Comparison of ENCODE assay signal across 16 cellular contexts in genomic region chr17:8146381-8147140, GRCh38. TPM values are rescaled to one million over a fixed set of nuclear protein-coding genes. Genes with fewer than 3 reads are reported as not detected.
A peak's percentile ranks its signal among the peaks of the same experiment; 100 is the strongest.
DNase-seq lines count a peak whose midpoint lies in the region; ATAC-seq and TF ChIP-seq lines count a peak whose summit lies in the region.
"Had no signal": no experiment of that assay in that cellular context is flagged by ENCODE, and none has a peak within 500 bp of the region (broad histone marks: within the 10 kb centered on the region; RNA-seq: fewer than 3 reads in every experiment).

No MANE protein-coding gene starts in this region.

- WGBS in stomach, 5 donors, result 89 to 95% (median 92%) methylated on average over 14 of the region's 14 CpGs

- intact Hi-C loops in activated CD4-positive, alpha-beta memory T cell treated with anti-CD3 and anti-CD28 coated beads for 36 hours (cut with micrococcal nuclease), result no loop called here
- intact Hi-C loops in activated T-helper 1 cell treated with anti-CD3 and anti-CD28 coated beads, Interleukin-12 subunit alpha, Interleukin-12 subunit beta, Interleukin-2, Interleukin-4 antibody, amounts not matched to agents 30 ng/mL and 10 ng/mL and 1 ng/mL, durations not matched to agents 14 hours and 24 hours and 36 hours (cut with micrococcal nuclease), result no loop called here
- intact Hi-C loops in stomach (cut with DNase I; ENCODE audit: low total_unique reads) (no loop called here), posterior vena cava (cut with DNase I) (loop anchor here in 1 of 2 donors (5.0 kb wide), 1 partner anchor 914 kb away; the partner anchor contains the start of gene DVL2)

- H3K9me3 Mint-ChIP-seq in activated CD4-positive, alpha-beta memory T cell treated with anti-CD3 and anti-CD28 coated beads, Interleukin-2, amount 10 ng/mL, durations not matched to agents 7 days and 5 days, result no peaks in the 10 kb centered on the region
- H3K9me3 Mint-ChIP-seq in activated CD4-positive, alpha-beta memory T cell treated with anti-CD3 and anti-CD28 coated beads for 36 hours, result no peaks in the 10 kb centered on the region
- no peaks in the 10 kb centered on the region for H3K9me3 Mint-ChIP-seq in activated T-helper 1 cell treated with anti-CD3 and anti-CD28 coated beads, Interleukin-12 subunit alpha, Interleukin-12 subunit beta, Interleukin-2, Interleukin-4 antibody, amounts not matched to agents 30 ng/mL and 10 ng/mL and 1 ng/mL, durations not matched to agents 14 hours and 24 hours and 36 hours
- H3K9me3 Mint-ChIP-seq: activated T-cell treated with anti-CD3 and anti-CD28 coated beads, Interleukin-2, amount 50 U/mL, for 72 hours; CD14-positive monocyte had no signal

- DNase-seq in activated CD4-positive, alpha-beta memory T cell treated with anti-CD3 and anti-CD28 coated beads, Interleukin-2, amount 10 ng/mL, durations not matched to agents 7 days and 5 days, result no peak
- DNase-seq in activated CD4-positive, alpha-beta memory T cell treated with anti-CD3 and anti-CD28 coated beads for 36 hours, result no peak
- no peak for DNase-seq in activated T-helper 1 cell treated with anti-CD3 and anti-CD28 coated beads, Interleukin-12 subunit alpha, Interleukin-12 subunit beta, Interleukin-2, Interleukin-4 antibody, amounts not matched to agents 30 ng/mL and 10 ng/mL and 1 ng/mL, durations not matched to agents 14 hours and 24 hours and 36 hours (ENCODE audit: low spot score)
- DNase-seq in islet precursor cell (peak; percentile 44), stomach (no peak), posterior vena cava (ENCODE audit: low spot score) (no peak), HUDEP-2 (lab: John Stamatoyannopoulos, UW; ENCODE audit: unreplicated experiment in 76 of 76) (no peak)
- DNase-seq: activated T-cell treated with anti-CD3 and anti-CD28 coated beads, Interleukin-2, amount 50 U/mL, for 72 hours; EL; NCI-H2029; NCI-H510A treated with DMSO at 0.1 percent for 48 hours; testis had no signal

- POLR2A ChIA-PET in activated CD4-positive, alpha-beta memory T cell treated with anti-CD3 and anti-CD28 coated beads, Interleukin-2, amount 10 ng/mL, durations not matched to agents 7 days and 5 days (lab: Charles Lee), result interaction anchor here (3.2 to 4.1 kb wide), 2 partner anchors 11 to 27 kb away, joined by 15 to 19 read pairs; no protein-coding TSS in a partner anchor
- POLR2A ChIA-PET in activated CD4-positive, alpha-beta memory T cell treated with anti-CD3 and anti-CD28 coated beads for 36 hours (lab: Charles Lee), result no interaction called here

- no peaks in the 10 kb centered on the region for H3K9me3 ChIP-seq in stomach
- H3K9me3 ChIP-seq: testis had no signal

- peak overlapping the region; percentile 40 for H3K27ac Mint-ChIP-seq in activated CD4-positive, alpha-beta memory T cell treated with anti-CD3 and anti-CD28 coated beads, Interleukin-2, amount 10 ng/mL, durations not matched to agents 7 days and 5 days
- H3K27ac Mint-ChIP-seq in activated CD4-positive, alpha-beta memory T cell treated with anti-CD3 and anti-CD28 coated beads for 36 hours, result no peak overlapping the region
- H3K27ac Mint-ChIP-seq in activated T-helper 1 cell treated with anti-CD3 and anti-CD28 coated beads, Interleukin-12 subunit alpha, Interleukin-12 subunit beta, Interleukin-2, Interleukin-4 antibody, amounts not matched to agents 30 ng/mL and 10 ng/mL and 1 ng/mL, durations not matched to agents 14 hours and 24 hours and 36 hours, result peak overlapping the region; percentile 22
- H3K27ac Mint-ChIP-seq: activated T-cell treated with anti-CD3 and anti-CD28 coated beads, Interleukin-2, amount 50 U/mL, for 72 hours had no signal

- ATAC-seq in HG03159 (IDR thresholded peaks at IDR 0.05; ENCODE audit: unreplicated experiment), result no peak
- ATAC-seq: activated T-cell treated with anti-CD3 and anti-CD28 coated beads, Interleukin-2, amount 50 U/mL, for 72 hours had no signal

- H3K36me3 ChIP-seq in stomach, result peaks cover 92 to 95% (median 94%) of the 10 kb centered on the region in 4 donors

- H3K4me1 Mint-ChIP-seq in activated CD4-positive, alpha-beta memory T cell treated with anti-CD3 and anti-CD28 coated beads, Interleukin-2, amount 10 ng/mL, durations not matched to agents 7 days and 5 days, result peaks cover 16% of the 10 kb centered on the region
- peaks cover 3% of the 10 kb centered on the region for H3K4me1 Mint-ChIP-seq in activated CD4-positive, alpha-beta memory T cell treated with anti-CD3 and anti-CD28 coated beads for 36 hours (ENCODE audit: low read depth)
- peaks cover 11% of the 10 kb centered on the region for H3K4me1 Mint-ChIP-seq in activated T-helper 1 cell treated with anti-CD3 and anti-CD28 coated beads, Interleukin-12 subunit alpha, Interleukin-12 subunit beta, Interleukin-2, Interleukin-4 antibody, amounts not matched to agents 30 ng/mL and 10 ng/mL and 1 ng/mL, durations not matched to agents 14 hours and 24 hours and 36 hours (ENCODE audit: low read depth)

- no peak for TF ChIP-seq CTCF in stomach (IDR thresholded peaks at IDR 0.05)

- peaks cover 67% of the 10 kb centered on the region for H3K36me3 Mint-ChIP-seq in activated CD4-positive, alpha-beta memory T cell treated with anti-CD3 and anti-CD28 coated beads, Interleukin-2, amount 10 ng/mL, durations not matched to agents 7 days and 5 days (ENCODE audit: low read depth)
- peaks cover 37% of the 10 kb centered on the region for H3K36me3 Mint-ChIP-seq in activated CD4-positive, alpha-beta memory T cell treated with anti-CD3 and anti-CD28 coated beads for 36 hours
- peaks cover 28% of the 10 kb centered on the region for H3K36me3 Mint-ChIP-seq in activated T-helper 1 cell treated with anti-CD3 and anti-CD28 coated beads, Interleukin-12 subunit alpha, Interleukin-12 subunit beta, Interleukin-2, Interleukin-4 antibody, amounts not matched to agents 30 ng/mL and 10 ng/mL and 1 ng/mL, durations not matched to agents 14 hours and 24 hours and 36 hours (ENCODE audit: low read depth)

- H3K27me3 ChIP-seq in stomach, result no peaks in the 10 kb centered on the region
- H3K27me3 ChIP-seq: testis had no signal

- no peak overlapping the region for H3K4me3 Mint-ChIP-seq in activated CD4-positive, alpha-beta memory T cell treated with anti-CD3 and anti-CD28 coated beads, Interleukin-2, amount 10 ng/mL, durations not matched to agents 7 days and 5 days
- no peak overlapping the region for H3K4me3 Mint-ChIP-seq in activated CD4-positive, alpha-beta memory T cell treated with anti-CD3 and anti-CD28 coated beads for 36 hours
- no peak overlapping the region for H3K4me3 Mint-ChIP-seq in activated T-helper 1 cell treated with anti-CD3 and anti-CD28 coated beads, Interleukin-12 subunit alpha, Interleukin-12 subunit beta, Interleukin-2, Interleukin-4 antibody, amounts not matched to agents 30 ng/mL and 10 ng/mL and 1 ng/mL, durations not matched to agents 14 hours and 24 hours and 36 hours
- H3K4me3 Mint-ChIP-seq: activated T-cell treated with anti-CD3 and anti-CD28 coated beads, Interleukin-2, amount 50 U/mL, for 72 hours; CD14-positive monocyte had no signal

- H3K27ac ChIP-seq in stomach, result peak overlapping the region in 4 of 5 donors; percentile 2 to 100 (median 29)

- CTCF ChIA-PET in activated CD4-positive, alpha-beta memory T cell treated with anti-CD3 and anti-CD28 coated beads, Interleukin-2, amount 10 ng/mL, durations not matched to agents 7 days and 5 days (lab: Charles Lee), result no interaction called here
- CTCF ChIA-PET in activated CD4-positive, alpha-beta memory T cell treated with anti-CD3 and anti-CD28 coated beads for 36 hours (lab: Charles Lee), result interaction anchor here (0.6 kb wide), 1 partner anchor 27 kb away, joined by 3 read pairs; no protein-coding TSS in a partner anchor

- no peak for TF ChIP-seq EP300 in stomach (IDR thresholded peaks at IDR 0.05)

- H3K4me3 ChIP-seq in stomach, result no peak overlapping the region
- H3K4me3 ChIP-seq: testis had no signal

- no peak for TF ChIP-seq POLR2A in stomach (IDR thresholded peaks at IDR 0.05)

- peaks cover 14 to 76% (median 54%) of the 10 kb centered on the region in 4 donors for H3K4me1 ChIP-seq in stomach

- H3K27me3 Mint-ChIP-seq in activated CD4-positive, alpha-beta memory T cell treated with anti-CD3 and anti-CD28 coated beads, Interleukin-2, amount 10 ng/mL, durations not matched to agents 7 days and 5 days, result no peaks in the 10 kb centered on the region
- no peaks in the 10 kb centered on the region for H3K27me3 Mint-ChIP-seq in activated CD4-positive, alpha-beta memory T cell treated with anti-CD3 and anti-CD28 coated beads for 36 hours
- H3K27me3 Mint-ChIP-seq in activated T-helper 1 cell treated with anti-CD3 and anti-CD28 coated beads, Interleukin-12 subunit alpha, Interleukin-12 subunit beta, Interleukin-2, Interleukin-4 antibody, amounts not matched to agents 30 ng/mL and 10 ng/mL and 1 ng/mL, durations not matched to agents 14 hours and 24 hours and 36 hours (ENCODE audit: insufficient read depth), result no peaks in the 10 kb centered on the region

RNA-seq across cellular contexts. Expression of gene PER1, which starts 5.6 kb away (rescaled TPM):
- total RNA-seq in activated CD4-positive, alpha-beta memory T cell treated with anti-CD3 and anti-CD28 coated beads, Interleukin-2, amount 10 ng/mL, durations not matched to agents 7 days and 5 days, result 10 to 100 TPM; 53.5 to 56.6 TPM
- 10 to 100 TPM; 48.9 to 56.3 TPM for total RNA-seq in activated CD4-positive, alpha-beta memory T cell treated with anti-CD3 and anti-CD28 coated beads for 36 hours
- total RNA-seq in activated T-helper 1 cell treated with anti-CD3 and anti-CD28 coated beads, Interleukin-12 subunit alpha, Interleukin-12 subunit beta, Interleukin-2, Interleukin-4 antibody, amounts not matched to agents 30 ng/mL and 10 ng/mL and 1 ng/mL, durations not matched to agents 14 hours and 24 hours and 36 hours, result 36.9 and 37.4 TPM in 2 replicates
- total RNA-seq in stomach (100 to 1,000 TPM in 3 of 5 donors, 10 to 100 TPM in 2; 16.2 to 163 (median 137) TPM), posterior vena cava (100 to 1,000 TPM; 203 to 206 TPM)
- 10 to 100 TPM; 47.2 to 69.4 (median 66.7) TPM for polyA plus RNA-seq in stomach

RNA-seq across cellular contexts. Expression of gene VAMP2, which starts 16.2 kb away (rescaled TPM):
- total RNA-seq in activated CD4-positive, alpha-beta memory T cell treated with anti-CD3 and anti-CD28 coated beads, Interleukin-2, amount 10 ng/mL, durations not matched to agents 7 days and 5 days, result 10 to 100 TPM; 75.2 to 79.1 TPM
- 10 to 100 TPM; 30.1 to 30.4 TPM for total RNA-seq in activated CD4-positive, alpha-beta memory T cell treated with anti-CD3 and anti-CD28 coated beads for 36 hours
- total RNA-seq in activated T-helper 1 cell treated with anti-CD3 and anti-CD28 coated beads, Interleukin-12 subunit alpha, Interleukin-12 subunit beta, Interleukin-2, Interleukin-4 antibody, amounts not matched to agents 30 ng/mL and 10 ng/mL and 1 ng/mL, durations not matched to agents 14 hours and 24 hours and 36 hours, result 54.7 and 55.9 TPM in 2 replicates
- total RNA-seq in stomach, result 100 to 1,000 TPM in 1 of 5 donors, 10 to 100 TPM in 2, 1 to 10 TPM in 2; 6.7 to 104 (median 17.3) TPM
- polyA plus RNA-seq in stomach, result 10 to 100 TPM; 32.4 to 58.8 (median 43.1) TPM
- total RNA-seq in posterior vena cava, result 10 to 100 TPM; 66.7 to 80.1 TPM

RNA-seq across cellular contexts. Expression of gene HES7, which starts 22.7 kb away (rescaled TPM):
- 1 to 10 TPM; 1.4 to 1.5 TPM for total RNA-seq in activated CD4-positive, alpha-beta memory T cell treated with anti-CD3 and anti-CD28 coated beads, Interleukin-2, amount 10 ng/mL, durations not matched to agents 7 days and 5 days
- 1 to 10 TPM; 2.5 to 2.8 TPM for total RNA-seq in activated CD4-positive, alpha-beta memory T cell treated with anti-CD3 and anti-CD28 coated beads for 36 hours
- 0.88 and 1.8 TPM in 2 replicates for total RNA-seq in activated T-helper 1 cell treated with anti-CD3 and anti-CD28 coated beads, Interleukin-12 subunit alpha, Interleukin-12 subunit beta, Interleukin-2, Interleukin-4 antibody, amounts not matched to agents 30 ng/mL and 10 ng/mL and 1 ng/mL, durations not matched to agents 14 hours and 24 hours and 36 hours
- total RNA-seq in stomach, result not detected
- under 1 TPM in 2 of 3 donors, not detected in 1; 0.58 to 0.92 TPM for polyA plus RNA-seq in stomach
- total RNA-seq in posterior vena cava, result under 1 TPM in 1 of 2 donors, not detected in 1; 0.67 TPM
- polyA plus RNA-seq: CD14-positive monocyte, fibroblast of lung had no signal

RNA-seq across cellular contexts. Expression of gene ALOXE3, which starts 28.2 kb away (rescaled TPM):
- total RNA-seq in activated CD4-positive, alpha-beta memory T cell treated with anti-CD3 and anti-CD28 coated beads, Interleukin-2, amount 10 ng/mL, durations not matched to agents 7 days and 5 days, result not detected
- total RNA-seq in activated CD4-positive, alpha-beta memory T cell treated with anti-CD3 and anti-CD28 coated beads for 36 hours, result under 1 TPM; 0.12 TPM
- 0.10 TPM in 1 of 2 replicates, not detected in the other for total RNA-seq in activated T-helper 1 cell treated with anti-CD3 and anti-CD28 coated beads, Interleukin-12 subunit alpha, Interleukin-12 subunit beta, Interleukin-2, Interleukin-4 antibody, amounts not matched to agents 30 ng/mL and 10 ng/mL and 1 ng/mL, durations not matched to agents 14 hours and 24 hours and 36 hours
- total RNA-seq in stomach, result not detected
- under 1 TPM in 2 of 3 donors, not detected in 1; 0.12 to 0.43 TPM for polyA plus RNA-seq in stomach
- total RNA-seq in posterior vena cava, result not detected
- total RNA-seq: activated T-cell treated with anti-CD3 and anti-CD28 coated beads, Interleukin-2, amount 50 U/mL, for 72 hours; fibroblast of lung; mucosa of gallbladder had no signal
- polyA plus RNA-seq: CD14-positive monocyte had no signal

RNA-seq across cellular contexts. Expression of gene TMEM107, which starts 29.6 kb away (rescaled TPM):
- total RNA-seq in activated CD4-positive, alpha-beta memory T cell treated with anti-CD3 and anti-CD28 coated beads, Interleukin-2, amount 10 ng/mL, durations not matched to agents 7 days and 5 days, result 10 to 100 TPM; 49.7 to 53.9 TPM
- total RNA-seq in activated CD4-positive, alpha-beta memory T cell treated with anti-CD3 and anti-CD28 coated beads for 36 hours, result 10 to 100 TPM; 32.6 to 35.3 TPM
- total RNA-seq in activated T-helper 1 cell treated with anti-CD3 and anti-CD28 coated beads, Interleukin-12 subunit alpha, Interleukin-12 subunit beta, Interleukin-2, Interleukin-4 antibody, amounts not matched to agents 30 ng/mL and 10 ng/mL and 1 ng/mL, durations not matched to agents 14 hours and 24 hours and 36 hours, result 19.3 and 20.8 TPM in 2 replicates
- total RNA-seq in stomach (10 to 100 TPM in 3 of 5 donors, 1 to 10 TPM in 2; 5.2 to 37.6 (median 14.9) TPM), posterior vena cava (10 to 100 TPM; 12.9 to 16.4 TPM)
- polyA plus RNA-seq in stomach, result 10 to 100 TPM in 1 of 3 donors, 1 to 10 TPM in 2; 6.3 to 10.3 (median 8.0) TPM
